In genomic region chr18:51447351-51447896, GRCh38 we compare ENCODE assay signal across 17 cellular contexts.
DNase-seq lines count a peak whose midpoint lies in the region; ATAC-seq and TF ChIP-seq lines count a peak whose summit lies in the region.
"Had no signal": no experiment of that assay in that cellular context is flagged by ENCODE, and none has a peak within 500 bp of the region (broad histone marks: within the 10 kb centered on the region; RNA-seq: fewer than 3 reads in every experiment).

No MANE protein-coding gene starts in this region.

- H3K4me1 ChIP-seq in skeletal muscle tissue (ENCODE audit: control insufficient read depth in 3 of 3, insufficient read depth in 3 of 3, low read length in 3 of 3), result peaks cover 19 to 33% (median 23%) of the 10 kb centered on the region in 3 donors

- POLR2A ChIA-PET in MCF 10A (lab: Yijun Ruan, JAX), result interaction anchor here (1.1 kb wide), 1 partner anchor 82 kb away, joined by 3 read pairs; no protein-coding TSS in a partner anchor

- H3K4me1 Mint-ChIP-seq in MCF 10A (ENCODE audit: insufficient read depth, unreplicated experiment), result peaks cover 17% of the 10 kb centered on the region
- no peaks in the 10 kb centered on the region for H3K4me1 Mint-ChIP-seq in activated CD4-positive, alpha-beta T cell treated with anti-CD3 and anti-CD28 coated beads, Interleukin-2, amount 10 ng/mL, durations not matched to agents 24 days and 14 days
- H3K4me1 Mint-ChIP-seq: activated CD4-positive, alpha-beta memory T cell treated with anti-CD3 and anti-CD28 coated beads, Interleukin-2, amount 10 ng/mL, durations not matched to agents 7 days and 5 days; CD8-positive, alpha-beta memory T cell; IgD-negative memory B cell had no signal

- H3K9ac ChIP-seq in skeletal muscle tissue (ENCODE audit: low read depth in 1 of 3, low read length in 3 of 3), result peak overlapping the region in 2 of 3 donors; percentile 25 to 52

- H3K4me3 Mint-ChIP-seq in MCF 10A (ENCODE audit: unreplicated experiment), result no peak overlapping the region
- H3K4me3 Mint-ChIP-seq in activated CD4-positive, alpha-beta T cell treated with anti-CD3 and anti-CD28 coated beads, Interleukin-2, amount 10 ng/mL, durations not matched to agents 24 days and 14 days, result no peak overlapping the region
- H3K4me3 Mint-ChIP-seq: activated CD4-positive, alpha-beta memory T cell treated with anti-CD3 and anti-CD28 coated beads, Interleukin-2, amount 10 ng/mL, durations not matched to agents 7 days and 5 days; CD8-positive, alpha-beta memory T cell; IgD-negative memory B cell; T-helper 1 cell treated with Interleukin-12 subunit alpha and Interleukin-12 subunit beta and Interleukin-4 antibody, amounts not matched to agents 30 μg/mL and 1 μg/mL, for 36 hours had no signal

- no TSS peak for BruUV-seq in MCF 10A (replicated peaks; lab: Mats Ljungman, UMichigan)

- CTCF ChIA-PET in MCF 10A (lab: Yijun Ruan, JAX), result interaction anchor here (0.6 kb wide), 2 partner anchors 36 to 108 kb away, joined by 3 read pairs; no protein-coding TSS in a partner anchor

- no peaks in the 10 kb centered on the region for H3K36me3 Mint-ChIP-seq in MCF 10A (ENCODE audit: insufficient read depth, unreplicated experiment)
- H3K36me3 Mint-ChIP-seq in activated CD4-positive, alpha-beta T cell treated with anti-CD3 and anti-CD28 coated beads, Interleukin-2, amount 10 ng/mL, durations not matched to agents 24 days and 14 days (ENCODE audit: low read depth), result no peaks in the 10 kb centered on the region
- H3K36me3 Mint-ChIP-seq: CD8-positive, alpha-beta memory T cell; IgD-negative memory B cell had no signal

- no peak overlapping the region for H3K4me3 ChIP-seq in MG63
- peak overlapping the region in 2 of 3 donors; percentile 12 to 24 for H3K4me3 ChIP-seq in skeletal muscle tissue (ENCODE audit: low read length in 3 of 3)

- H3K9me3 ChIP-seq in MG63, result no peaks in the 10 kb centered on the region
- H3K9me3 ChIP-seq in skeletal muscle tissue (ENCODE audit: control insufficient read depth in 3 of 3, low read length in 3 of 3), result no peaks in the 10 kb centered on the region

- ATAC-seq in GM18858 (IDR thresholded peaks at IDR 0.05; ENCODE audit: unreplicated experiment), result no peak
- no peak for ATAC-seq in HG03571 (IDR thresholded peaks at IDR 0.05; ENCODE audit: unreplicated experiment)
- ATAC-seq: left colon had no signal

- intact Hi-C loops in MCF 10A (cut with micrococcal nuclease), result no loop called here
- intact Hi-C loops in activated CD4-positive, alpha-beta T cell treated with anti-CD3 and anti-CD28 coated beads, Interleukin-2, amount 10 ng/mL, durations not matched to agents 24 days and 14 days (cut with micrococcal nuclease), result no loop called here

- no peaks in the 10 kb centered on the region for H3K9me3 Mint-ChIP-seq in MCF 10A (ENCODE audit: unreplicated experiment)
- no peaks in the 10 kb centered on the region for H3K9me3 Mint-ChIP-seq in activated CD4-positive, alpha-beta T cell treated with anti-CD3 and anti-CD28 coated beads, Interleukin-2, amount 10 ng/mL, durations not matched to agents 24 days and 14 days
- H3K9me3 Mint-ChIP-seq: activated CD4-positive, alpha-beta memory T cell treated with anti-CD3 and anti-CD28 coated beads, Interleukin-2, amount 10 ng/mL, durations not matched to agents 7 days and 5 days; IgD-negative memory B cell; T-helper 1 cell treated with Interleukin-12 subunit alpha and Interleukin-12 subunit beta and Interleukin-4 antibody, amounts not matched to agents 30 μg/mL and 1 μg/mL, for 36 hours had no signal

- H3K27ac ChIP-seq in skeletal muscle tissue (ENCODE audit: low read depth, low read length), result peak overlapping the region; percentile 31

- no peaks in the 10 kb centered on the region for H3K36me3 ChIP-seq in MG63
- no peaks in the 10 kb centered on the region for H3K36me3 ChIP-seq in skeletal muscle tissue (ENCODE audit: control insufficient read depth in 3 of 3, insufficient read depth in 3 of 3, low read length in 3 of 3)

- TF ChIP-seq CTCF in MCF 10A (IDR thresholded peaks at IDR 0.05; ENCODE audit: unreplicated experiment), result no peak

- no peaks in the 10 kb centered on the region for H3K27me3 Mint-ChIP-seq in MCF 10A (ENCODE audit: insufficient read depth, unreplicated experiment)
- H3K27me3 Mint-ChIP-seq in activated CD4-positive, alpha-beta T cell treated with anti-CD3 and anti-CD28 coated beads, Interleukin-2, amount 10 ng/mL, durations not matched to agents 24 days and 14 days, result peaks cover 11% of the 10 kb centered on the region

- H3K27me3 ChIP-seq in MG63 (no peaks in the 10 kb centered on the region), skeletal muscle tissue (ENCODE audit: control insufficient read depth in 3 of 3, insufficient read depth in 3 of 3, low read length in 3 of 3) (no peaks in the 10 kb centered on the region)

- peak overlapping the region; percentile 91 for H3K27ac Mint-ChIP-seq in MCF 10A (ENCODE audit: low read depth, unreplicated experiment)
- no peak overlapping the region for H3K27ac Mint-ChIP-seq in activated CD4-positive, alpha-beta T cell treated with anti-CD3 and anti-CD28 coated beads, Interleukin-2, amount 10 ng/mL, durations not matched to agents 24 days and 14 days
- H3K27ac Mint-ChIP-seq: activated CD4-positive, alpha-beta memory T cell treated with anti-CD3 and anti-CD28 coated beads, Interleukin-2, amount 10 ng/mL, durations not matched to agents 7 days and 5 days; CD8-positive, alpha-beta memory T cell; IgD-negative memory B cell; T-helper 1 cell treated with Interleukin-12 subunit alpha and Interleukin-12 subunit beta and Interleukin-4 antibody, amounts not matched to agents 30 μg/mL and 1 μg/mL, for 36 hours had no signal

- peak; percentile 9 for DNase-seq in MG63
- peak; percentile 49 for DNase-seq in MCF 10A (ENCODE audit: unreplicated experiment)
- DNase-seq in inferior parietal cortex (ENCODE audit: extremely low spot score), result peak; percentile 35
- DNase-seq in COLO668 (lab: John Stamatoyannopoulos, UW; ENCODE audit: unreplicated experiment), result no peak
- DNase-seq in activated CD4-positive, alpha-beta T cell treated with anti-CD3 and anti-CD28 coated beads, Interleukin-2, amount 10 ng/mL, durations not matched to agents 24 days and 14 days, result no peak
- DNase-seq: activated CD4-positive, alpha-beta memory T cell treated with anti-CD3 and anti-CD28 coated beads, Interleukin-2, amount 10 ng/mL, durations not matched to agents 7 days and 5 days; activated naive CD4-positive, alpha-beta T cell treated with Interleukin-2 at 50 U/mL for 16 hours; CD8-positive, alpha-beta memory T cell; HCEC 1CT; NCI-H2029; stimulated activated CD4-positive, alpha-beta T cell treated with anti-CD3 and anti-CD28 coated beads, Interleukin-4, amount 100 ng/mL, for 24 hours had no signal

Comparison
In these comparisons a context has a peak if more than half of its experiments do, and no peak if none do; other contexts are left out.
1. DNase-seq: peak in MG63 (single experiment), MCF 10A (single experiment) and inferior parietal cortex (single experiment); none in COLO668 (single experiment) and activated CD4-positive, alpha-beta T cell treated with anti-CD3 and anti-CD28 coated beads, Interleukin-2, amount 10 ng/mL, durations not matched to agents 24 days and 14 days (single experiment).